In the genomic region with DNA sequence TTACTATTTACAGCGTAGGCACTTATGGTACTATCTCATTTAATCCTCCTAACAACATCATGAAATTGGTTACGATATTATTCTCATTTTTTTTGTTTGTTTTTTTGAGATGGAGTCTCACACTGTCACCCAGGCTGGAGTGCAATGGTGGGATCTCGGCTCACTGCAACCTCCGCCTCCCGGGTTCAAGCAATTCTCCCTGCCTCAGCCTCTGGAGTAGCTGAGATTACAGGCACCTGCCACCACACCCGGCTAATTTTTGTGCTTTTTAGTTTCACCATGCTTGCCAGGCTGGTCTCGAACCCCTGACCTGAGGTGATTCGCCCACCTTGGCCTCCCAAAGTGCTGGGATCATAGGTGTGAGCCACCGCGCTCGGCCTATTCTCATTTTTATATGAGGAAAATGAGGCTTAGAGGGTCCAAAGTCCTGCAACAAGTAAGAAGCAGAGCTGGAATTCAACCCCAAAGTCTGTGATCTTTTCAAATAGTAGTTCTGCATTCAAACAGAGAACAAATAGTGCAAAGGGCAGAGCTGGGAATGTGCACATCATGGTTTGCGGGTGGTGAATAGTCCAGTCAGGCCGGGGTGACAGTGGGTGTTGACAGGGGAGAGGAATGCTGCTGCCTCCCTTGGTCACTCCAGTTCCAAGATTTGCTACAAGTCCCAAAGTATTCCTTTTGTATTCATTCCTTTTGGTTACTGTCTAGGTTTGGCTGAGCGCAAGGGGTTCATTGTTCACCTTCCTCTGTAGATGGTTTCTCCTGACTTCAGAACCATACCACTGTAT, we compare ENCODE assay signal across 14 cellular contexts. TPM values are rescaled to one million over a fixed set of nuclear protein-coding genes. Genes with fewer than 3 reads are reported as not detected.
A peak's percentile ranks its signal among the peaks of the same experiment; 100 is the strongest.
DNase-seq lines count a peak whose midpoint lies in the region; ATAC-seq and TF ChIP-seq lines count a peak whose summit lies in the region.
"Had no signal": no experiment of that assay in that cellular context is flagged by ENCODE, and none has a peak within 500 bp of the region (broad histone marks: within the 10 kb centered on the region; RNA-seq: fewer than 3 reads in every experiment).

No MANE protein-coding gene starts in this region.

- H3K9me3 ChIP-seq in right lobe of liver: no peaks in the 10 kb centered on the region
- no peaks in the 10 kb centered on the region for H3K9me3 ChIP-seq in spleen
- H3K9me3 ChIP-seq in A673 (ENCODE audit: low read depth, low read length, poor library complexity, severe bottlenecking): no peaks in the 10 kb centered on the region

- H3K4me1 ChIP-seq in right lobe of liver (peaks cover 0 to 54% (median 22%) of the 10 kb centered on the region in 4 donors), spleen (peaks cover 14 to 67% (median 51%) of the 10 kb centered on the region in 6 donors), A673 (ENCODE audit: insufficient read depth, low read length, poor library complexity, severe bottlenecking) (peaks cover 12% of the 10 kb centered on the region)

- POLR2A ChIA-PET in A673 (lab: Charles Lee; ENCODE audit: low non-redundant PET): no interaction called here

- DNase-seq in HFFc6: no peak
- DNase-seq in coronary artery (ENCODE audit: low spot score): no peak
- peak; percentile 51 to 83 (median 73) for DNase-seq in right lobe of liver
- DNase-seq in spleen: no peak
- no peak for DNase-seq in A673 (ENCODE audit: low spot score)
- no peak for DNase-seq in SK-N-DZ (ENCODE audit: low spot score)
- DNase-seq: activated CD4-positive, alpha-beta memory T cell treated with anti-CD3 and anti-CD28 coated beads for 36 hours; activated gamma-delta T cell; GOT3; immature natural killer cell; NCI-H1092 had no signal

- H3K36me3 ChIP-seq in right lobe of liver (peaks cover 0 to 9% (median 1%) of the 10 kb centered on the region in 4 donors), spleen (peaks cover 0 to 24% (median 4%) of the 10 kb centered on the region in 6 donors), A673 (ENCODE audit: insufficient read depth, low read length, poor library complexity, severe bottlenecking) (peaks cover under 1% of the 10 kb centered on the region)

- TF ChIP-seq POLR2A in right lobe of liver (IDR thresholded peaks at IDR 0.05) (no peak), spleen (IDR thresholded peaks at IDR 0.05) (no peak)

- BruUV-seq in A673 (replicated peaks; lab: Mats Ljungman, UMichigan): no TSS peak

- peaks cover 5% of the 10 kb centered on the region; the same call in 1 of the 2 replicates for H3K36me3 Mint-ChIP-seq in HFFc6 (ENCODE audit: low read depth)

- H3K27me3 ChIP-seq in right lobe of liver (no peaks in the 10 kb centered on the region), spleen (replicated peaks in 1 of 7) (no peaks in the 10 kb centered on the region), A673 (replicated peaks; ENCODE audit: insufficient read depth, low read depth, low read length, poor library complexity) (no peaks in the 10 kb centered on the region)

- H3K4me3 ChIP-seq in coronary artery (no peak overlapping the region), right lobe of liver (peak overlapping the region in 2 of 3 donors; percentile 10 to 31), spleen (no peak overlapping the region), A673 (ENCODE audit: low read depth, low read length, poor library complexity, severe bottlenecking) (no peak overlapping the region)

- ATAC-seq in right lobe of liver (peak; percentile 58 to 79 (median 74)), HG03342 (IDR thresholded peaks at IDR 0.05; ENCODE audit: unreplicated experiment) (no peak), HG03439 (IDR thresholded peaks at IDR 0.05; ENCODE audit: unreplicated experiment) (no peak)

- peaks cover 34% of the 10 kb centered on the region for H3K4me1 Mint-ChIP-seq in HFFc6 (ENCODE audit: low read depth)

- H3K27me3 Mint-ChIP-seq in HFFc6 (ENCODE audit: insufficient read depth): no peaks in the 10 kb centered on the region
- H3K27me3 Mint-ChIP-seq: activated CD4-positive, alpha-beta memory T cell treated with anti-CD3 and anti-CD28 coated beads for 36 hours had no signal

- H3K4me3 Mint-ChIP-seq in HFFc6: no peak overlapping the region
- H3K4me3 Mint-ChIP-seq: activated CD4-positive, alpha-beta memory T cell treated with anti-CD3 and anti-CD28 coated beads for 36 hours; immature natural killer cell; T-helper 2 cell treated with Interferon-gamma antibody and Interleukin-4, amounts not matched to agents 5 μg/mL and 100 μg/mL, for 36 hours had no signal

- CTCF ChIA-PET in A673 (lab: Charles Lee): no interaction called here

- H3K27ac ChIP-seq in coronary artery (peak overlapping the region; percentile 33 to 83), right lobe of liver (peak overlapping the region; percentile 77 to 80 (median 77)), spleen (peak overlapping the region in 6 of 8 donors; percentile 51 to 79 (median 60)), A673 (ENCODE audit: low read depth, low read length, poor library complexity, severe bottlenecking) (no peak overlapping the region)

- no peak for TF ChIP-seq CTCF in HFFc6 (IDR thresholded peaks at IDR 0.05)
- TF ChIP-seq CTCF in coronary artery (IDR thresholded peaks at IDR 0.05): no peak
- TF ChIP-seq CTCF in right lobe of liver (IDR thresholded peaks at IDR 0.05): no peak
- no peak for TF ChIP-seq CTCF in spleen (IDR thresholded peaks at IDR 0.05 in 8 of 11, conservative IDR thresholded peaks at IDR 0.05 in 3 of 11)
- no peak for TF ChIP-seq CTCF in A673 (conservative IDR thresholded peaks at IDR 0.05; ENCODE audit: low read depth, low read length)

- WGBS in right lobe of liver (ENCODE audit: insufficient coverage, low coverage, low lambda C conversion rate, missing lambda C conversion rate): 33% methylated on average over 9 of the region's 14 CpGs
- WGBS in spleen, 5 donors: 88 to 97% (median 93%) methylated on average over 14 of the region's 14 CpGs

- no peaks in the 10 kb centered on the region for H3K9me3 Mint-ChIP-seq in HFFc6
- H3K9me3 Mint-ChIP-seq: activated CD4-positive, alpha-beta memory T cell treated with anti-CD3 and anti-CD28 coated beads for 36 hours; immature natural killer cell; T-helper 2 cell treated with Interferon-gamma antibody and Interleukin-4, amounts not matched to agents 5 μg/mL and 100 μg/mL, for 36 hours had no signal

- H3K27ac Mint-ChIP-seq in HFFc6: peak overlapping the region; percentile 12; the same call in 1 of the 2 replicates
- H3K27ac Mint-ChIP-seq: activated CD4-positive, alpha-beta memory T cell treated with anti-CD3 and anti-CD28 coated beads for 36 hours; T-helper 2 cell treated with Interferon-gamma antibody and Interleukin-4, amounts not matched to agents 5 μg/mL and 100 μg/mL, for 36 hours had no signal

- intact Hi-C loops in right lobe of liver (cut with DNase I): no loop called here
- intact Hi-C loops in spleen (cut with DNase I; ENCODE audit: low total_unique reads): no loop called here
- intact Hi-C loops in A673 (cut with micrococcal nuclease; ENCODE audit: unreplicated experiment): no loop called here

RNA-seq across cellular contexts. Expression of a gene that starts 4.6 kb away (rescaled TPM):
- 10 to 100 TPM in 1 of 6 experiments, 1 to 10 TPM in 5; 6.6 to 10.0 (median 7.7) TPM for total RNA-seq in HFFc6 (2021; fragmentation: NEBNext Ultra II Directional; extraction: Animal tissue kit (Norgen Biotek cat#: 25700))
- total RNA-seq in right lobe of liver (10 to 100 TPM in 4 of 6 experiments, 1 to 10 TPM in 2; 4.7 to 12.0 (median 10.1) TPM), spleen (10 to 100 TPM; 15.7 to 22.6 (median 17.7) TPM), A673 (2021) (19.3 and 21.4 TPM in 2 replicates)
- 10 to 100 TPM in 1 of 3 donors, 1 to 10 TPM in 2; 9.2 to 12.8 (median 9.9) TPM for polyA plus RNA-seq in spleen
- 28.0 and 34.5 TPM in 2 replicates for polyA plus RNA-seq in SK-N-DZ (2014; cell fraction: cytosol; rRNA removed)
- 15.6 and 20.2 TPM in 2 replicates for polyA plus RNA-seq in SK-N-DZ (2014; cell fraction: nucleus; rRNA removed)

RNA-seq across cellular contexts. Expression of a gene that starts 6.2 kb away (rescaled TPM):
- 10 to 100 TPM in 1 of 6 experiments, 1 to 10 TPM in 5; 8.3 to 11.9 (median 9.0) TPM for total RNA-seq in HFFc6 (2021; fragmentation: NEBNext Ultra II Directional; extraction: Animal tissue kit (Norgen Biotek cat#: 25700))
- total RNA-seq in right lobe of liver: 10 to 100 TPM; 10.1 to 19.7 (median 15.4) TPM
- 10 to 100 TPM; 23.8 to 51.1 (median 31.4) TPM for total RNA-seq in spleen
- polyA plus RNA-seq in spleen: 10 to 100 TPM in 1 of 3 donors, 1 to 10 TPM in 2; 3.3 to 10.4 (median 3.9) TPM
- 11.6 and 16.9 TPM in 2 replicates for total RNA-seq in A673 (2021)
- 13.9 and 14.8 TPM in 2 replicates for polyA plus RNA-seq in SK-N-DZ (2014; cell fraction: cytosol; rRNA removed)
- 12.5 and 20.2 TPM in 2 replicates for polyA plus RNA-seq in SK-N-DZ (2014; cell fraction: nucleus; rRNA removed)

RNA-seq across cellular contexts. Expression of a gene that starts 23.5 kb away (rescaled TPM):
- total RNA-seq in HFFc6 (2021; fragmentation: NEBNext Ultra II Directional; extraction: Animal tissue kit (Norgen Biotek cat#: 25700)): under 1 TPM in 5 of 6 experiments, not detected in 1; 0.06 to 0.31 (median 0.12) TPM
- under 1 TPM in 5 of 6 experiments, not detected in 1; 0.12 to 0.76 (median 0.42) TPM for total RNA-seq in right lobe of liver
- 1 to 10 TPM in 3 of 7 donors, under 1 TPM in 4; 0.33 to 1.4 (median 0.77) TPM for total RNA-seq in spleen
- under 1 TPM; 0.50 to 0.85 (median 0.61) TPM for polyA plus RNA-seq in spleen
- 1.5 and 3.5 TPM in 2 replicates for total RNA-seq in A673 (2021)
- polyA plus RNA-seq in SK-N-DZ (2014; cell fraction: cytosol; rRNA removed): 1.9 and 2.1 TPM in 2 replicates
- 5.0 and 10.3 TPM in 2 replicates for polyA plus RNA-seq in SK-N-DZ (2014; cell fraction: nucleus; rRNA removed)

RNA-seq across cellular contexts. Expression of a gene that starts 30.8 kb away (rescaled TPM):
- under 1 TPM; 0.28 to 0.55 (median 0.46) TPM for total RNA-seq in HFFc6 (2021; fragmentation: NEBNext Ultra II Directional; extraction: Animal tissue kit (Norgen Biotek cat#: 25700))
- total RNA-seq in right lobe of liver (10 to 100 TPM in 5 of 6 experiments, 1 to 10 TPM in 1; 9.9 to 18.5 (median 15.1) TPM), spleen (under 1 TPM in 5 of 7 donors, not detected in 2; 0.13 to 0.92 (median 0.51) TPM), A673 (2021) (not detected in 2 replicates)
- polyA plus RNA-seq in spleen: under 1 TPM; 0.12 to 0.32 (median 0.22) TPM
- 0.07 and 0.45 TPM in 2 replicates for polyA plus RNA-seq in SK-N-DZ (2014; cell fraction: cytosol; rRNA removed)
- polyA plus RNA-seq in SK-N-DZ (2014; cell fraction: nucleus; rRNA removed): 0.07 TPM in 1 of 2 replicates, not detected in the other
- polyA plus RNA-seq: immature natural killer cell had no signal

RNA-seq across cellular contexts. Expression of a gene that starts 34.7 kb away (rescaled TPM):
- total RNA-seq in HFFc6 (2021; fragmentation: NEBNext Ultra II Directional; extraction: Animal tissue kit (Norgen Biotek cat#: 25700)): 1 to 10 TPM; 3.0 to 6.6 (median 4.6) TPM
- 1 to 10 TPM; 2.4 to 5.7 (median 3.8) TPM for total RNA-seq in right lobe of liver
- total RNA-seq in spleen: 1 to 10 TPM; 1.8 to 5.5 (median 3.4) TPM
- polyA plus RNA-seq in spleen: 1 to 10 TPM; 1.4 to 2.8 (median 2.6) TPM
- 2.9 and 3.9 TPM in 2 replicates for total RNA-seq in A673 (2021)
- 4.8 TPM in 2 replicates for polyA plus RNA-seq in SK-N-DZ (2014; cell fraction: cytosol; rRNA removed)
- polyA plus RNA-seq in SK-N-DZ (2014; cell fraction: nucleus; rRNA removed): 1.7 and 4.7 TPM in 2 replicates

Comparison
In these comparisons a context has a peak if more than half of its experiments do, and no peak if none do; other contexts are left out.
1. DNase-seq: peak in right lobe of liver (3 of 3); none in HFFc6 (single experiment), coronary artery (single experiment), spleen (single experiment), A673 (single experiment) and SK-N-DZ (single experiment).
2. H3K4me3 ChIP-seq: peak in right lobe of liver (2 of 3); none in coronary artery (single experiment), spleen (0 of 8) and A673 (single experiment).
3. ATAC-seq: peak in right lobe of liver (4 of 4); none in HG03342 (single experiment) and HG03439 (single experiment).